Comparison of ENCODE assay signal across 8 cellular contexts in genomic region chr6:30556006-30556713, GRCh38. TPM values are rescaled to one million over a fixed set of nuclear protein-coding genes. Genes with fewer than 3 reads are reported as not detected.
DNase-seq lines count a peak whose midpoint lies in the region; ATAC-seq, FAIRE-seq and TF ChIP-seq lines count a peak whose summit lies in the region.

TSS of gene GNL1 (minus strand) at chr6:30556489. CDS start at chr6:30556203, 286 bp downstream.

- 0 to 1% (median 0%) methylated on average over 57 to 67 of the region's 67 CpGs for WGBS in psoas muscle, 3 donors

- ATAC-seq in HG02852 (IDR thresholded peaks at IDR 0.05; ENCODE audit: unreplicated experiment): peak; percentile 72
- ATAC-seq in left cardiac atrium: peak; percentile 81 to 92
- peak; percentile 81 to 87 (median 86) for ATAC-seq in psoas muscle

- no peaks in the 10 kb centered on the region for H3K9me3 Mint-ChIP-seq in T-helper 1 cell treated with Interleukin-12 subunit alpha and Interleukin-12 subunit beta and Interleukin-4 antibody, amounts not matched to agents 30 μg/mL and 1 μg/mL, for 36 hours

- peaks cover 27% of the 10 kb centered on the region for H3K36me3 Mint-ChIP-seq in T-helper 1 cell treated with Interleukin-12 subunit alpha and Interleukin-12 subunit beta and Interleukin-4 antibody, amounts not matched to agents 30 μg/mL and 1 μg/mL, for 36 hours (ENCODE audit: low read depth)

- no peaks in the 10 kb centered on the region for H3K27me3 ChIP-seq in psoas muscle (ENCODE audit: insufficient read depth in 3 of 3, low read length in 2 of 3)

- H3K9me3 ChIP-seq in psoas muscle: no peaks in the 10 kb centered on the region

- peak within 1 kb of the TSS; percentile 99 for H3K4me3 Mint-ChIP-seq in T-helper 1 cell treated with Interleukin-12 subunit alpha and Interleukin-12 subunit beta and Interleukin-4 antibody, amounts not matched to agents 30 μg/mL and 1 μg/mL, for 36 hours

- in situ Hi-C loops in GM13976 (cut with MboI; ENCODE audit: low sequenced_read_pairs, unreplicated experiment): no loop called here

- intact Hi-C loops in left cardiac atrium (cut with DNase I): no loop called here
- intact Hi-C loops in psoas muscle (cut with DNase I): loop anchor here in 1 of 2 donors (2.0 kb wide), 1 partner anchor 15 kb away; the partner anchor contains the start of gene ABCF1

- H3K27ac Mint-ChIP-seq in T-helper 1 cell treated with Interleukin-12 subunit alpha and Interleukin-12 subunit beta and Interleukin-4 antibody, amounts not matched to agents 30 μg/mL and 1 μg/mL, for 36 hours: peak within 1 kb of the TSS; percentile 100

- peak; percentile 30 for FAIRE-seq in urothelium cell line (lab: Jason Lieb, UNC)

- H3K27me3 Mint-ChIP-seq in T-helper 1 cell treated with Interleukin-12 subunit alpha and Interleukin-12 subunit beta and Interleukin-4 antibody, amounts not matched to agents 30 μg/mL and 1 μg/mL, for 36 hours (ENCODE audit: low read depth): no peaks in the 10 kb centered on the region

- H3K27ac ChIP-seq in psoas muscle: peak within 1 kb of the TSS; percentile 95

- TF ChIP-seq CTCF in GM13976 (IDR thresholded peaks at IDR 0.05; ENCODE audit: borderline replicate concordance, control extremely low read depth, extremely low read depth, insufficient read depth, missing control alignments) (no peak), psoas muscle (IDR thresholded peaks at IDR 0.05) (no peak)

- DNase-seq in GM13976 (ENCODE audit: low spot score) (peak; percentile 96), NCI-H146 treated with DMSO at 0.1 percent for 48 hours (lab: John Stamatoyannopoulos, UW; ENCODE audit: unreplicated experiment) (peak; percentile 86), amniotic stem cell (lab: John Stamatoyannopoulos, UW) (peak; percentile 45), left cardiac atrium (peak; percentile 95), psoas muscle (peak; percentile 93 to 96), urothelium cell line (ENCODE audit: low spot score) (peak; percentile 93)

- peaks cover 16% of the 10 kb centered on the region for H3K4me1 ChIP-seq in psoas muscle

- H3K4me1 Mint-ChIP-seq in T-helper 1 cell treated with Interleukin-12 subunit alpha and Interleukin-12 subunit beta and Interleukin-4 antibody, amounts not matched to agents 30 μg/mL and 1 μg/mL, for 36 hours (ENCODE audit: low read depth): peaks cover 23% of the 10 kb centered on the region

- peaks cover 4 to 39% of the 10 kb centered on the region in 2 donors for H3K36me3 ChIP-seq in psoas muscle (ENCODE audit: insufficient read depth in 1 of 2, low read depth in 1 of 2)

- H3K4me3 ChIP-seq in psoas muscle: peak within 1 kb of the TSS; percentile 99

RNA-seq across cellular contexts. Expression of gene GNL1, which starts in this region (rescaled TPM):
- total RNA-seq in left cardiac atrium: 10 to 100 TPM; 25.7 to 32.1 TPM
- total RNA-seq in psoas muscle: 10 to 100 TPM; 20.1 to 26.3 (median 24.2) TPM
- polyA plus RNA-seq in psoas muscle: 10 to 100 TPM; 14.2 to 32.3 (median 30.8) TPM

Comparison
In these comparisons a context has a peak if more than half of its experiments do, and no peak if none do; other contexts are left out.
1. Peak in every context shown above with its lines: DNase-seq, ATAC-seq, H3K4me3 ChIP-seq and H3K27ac ChIP-seq.
2. DNase-seq: peak in every context shown above with its lines; median percentile 96 in GM13976; 95 in left cardiac atrium; 94 in psoas muscle; 93 in urothelium cell line; 86 in NCI-H146 treated with DMSO at 0.1 percent for 48 hours; 45 in amniotic stem cell.